Comparison of ENCODE assay signal across 32 cellular contexts in genomic region chr18:27991391-27991790, GRCh38.
"Had no signal": no experiment of that assay in that cellular context is flagged by ENCODE, and none has a peak within 500 bp of the region (broad histone marks: within the 10 kb centered on the region; RNA-seq: fewer than 3 reads in every experiment).

No MANE protein-coding gene starts in this region.

- H3K36me3 ChIP-seq: colonic mucosa, pancreas, spleen, thoracic aorta had no signal

- H3K27ac ChIP-seq: colonic mucosa, dorsolateral prefrontal cortex, heart left ventricle, pancreas, psoas muscle, spleen, thoracic aorta, WERI-Rb-1 had no signal

- H3K27me3 Mint-ChIP-seq: activated naive CD8-positive, alpha-beta T cell treated with anti-CD3 and anti-CD28 coated beads, Interleukin-2, amount 10 ng/mL, durations not matched to agents 7 days and 5 days; natural killer cell treated with Interleukin-12 subunit alpha and Interleukin-12 subunit beta and Interleukin-15 and Interleukin-18, amount 100 ng/mL, for 72 hours; stimulated activated naive CD8-positive, alpha-beta T cell treated with anti-CD3 and anti-CD28 coated beads, Interleukin-15, Interleukin-2, amounts not matched to agents 100 ng/mL and 50 ng/mL, for 24 hours; T-helper 17 cell had no signal

- H3K9me3 ChIP-seq: colonic mucosa, heart left ventricle, mucosa of descending colon, pancreas, psoas muscle, spleen, thoracic aorta had no signal

- H3K36me3 Mint-ChIP-seq: activated naive CD8-positive, alpha-beta T cell treated with anti-CD3 and anti-CD28 coated beads, Interleukin-2, amount 10 ng/mL, durations not matched to agents 7 days and 5 days; stimulated activated effector memory CD8-positive, alpha-beta T cell treated with anti-CD3 and anti-CD28 coated beads, Interleukin-12 subunit alpha, Interleukin-12 subunit beta, amount 100 ng/mL, for 72 hours had no signal

- H3K4me1 Mint-ChIP-seq: activated naive CD8-positive, alpha-beta T cell treated with anti-CD3 and anti-CD28 coated beads, Interleukin-2, amount 10 ng/mL, durations not matched to agents 7 days and 5 days; stimulated activated effector memory CD8-positive, alpha-beta T cell treated with anti-CD3 and anti-CD28 coated beads, Interleukin-12 subunit alpha, Interleukin-12 subunit beta, amount 100 ng/mL, for 72 hours; T-helper 17 cell had no signal

- H3K9me3 Mint-ChIP-seq: natural killer cell treated with Interleukin-12 subunit alpha and Interleukin-12 subunit beta and Interleukin-15 and Interleukin-18, amount 100 ng/mL, for 72 hours; stimulated activated naive CD8-positive, alpha-beta T cell treated with anti-CD3 and anti-CD28 coated beads, Interleukin-15, Interleukin-2, amounts not matched to agents 100 ng/mL and 50 ng/mL, for 24 hours had no signal

- DNase-seq: activated CD4-positive, alpha-beta T cell treated with anti-CD3 and anti-CD28 coated beads for 48 hours; activated CD4-positive, alpha-beta T cell treated with anti-CD3 and anti-CD28 coated beads, Interleukin-2, amount 50 U/mL, for 48 hours; activated CD8-positive, alpha-beta memory T cell treated with anti-CD3 and anti-CD28 coated beads for 24 hours; activated effector memory CD4-positive, alpha-beta T cell treated with anti-CD3 and anti-CD28 coated beads, Interleukin-2, amount 50 U/mL, for 16 hours; activated naive CD4-positive, alpha-beta T cell treated with anti-CD3 and anti-CD28 coated beads for 36 hours; activated naive CD8-positive, alpha-beta T cell treated with anti-CD3 and anti-CD28 coated beads, Interleukin-2, amount 10 ng/mL, durations not matched to agents 7 days and 5 days; amniotic stem cell; colonic mucosa; dorsolateral prefrontal cortex; effector memory CD4-positive, alpha-beta T cell; erythroblast; foreskin fibroblast; heart left ventricle; left cardiac atrium; left ventricle myocardium superior; mucosa of descending colon; nucleus accumbens; pancreas; psoas muscle; spleen; stimulated activated CD4-positive, alpha-beta T cell treated with anti-CD3 and anti-CD28 coated beads, Interleukin-4, amount 100 ng/mL, for 24 hours; T-helper 17 cell; T1000; trophoblast cell; WERI-Rb-1 had no signal

- ATAC-seq: activated CD4-positive, CD25-positive, alpha-beta regulatory T cell treated with anti-CD3 and anti-CD28 coated beads, Interleukin-2, amount 50 U/mL, for 24 hours; heart left ventricle; left cardiac atrium; left ventricle myocardium superior; mucosa of descending colon; natural killer cell treated with Interleukin-12 subunit alpha and Interleukin-12 subunit beta and Interleukin-15 and Interleukin-18, amount 100 ng/mL, for 72 hours; pancreas; psoas muscle; SK-N-SH treated with all-trans-retinoic acid at 6 μM for 48 hours; stimulated activated effector memory CD8-positive, alpha-beta T cell treated with anti-CD3 and anti-CD28 coated beads, Interleukin-12 subunit alpha, Interleukin-12 subunit beta, amount 100 ng/mL, for 72 hours; T-helper 17 cell had no signal

- H3K27ac Mint-ChIP-seq: activated naive CD4-positive, alpha-beta T cell treated with anti-CD3 and anti-CD28 coated beads for 36 hours; activated naive CD8-positive, alpha-beta T cell treated with anti-CD3 and anti-CD28 coated beads, Interleukin-2, amount 10 ng/mL, durations not matched to agents 7 days and 5 days; activated T-helper 1 cell treated with anti-CD3 and anti-CD28 coated beads, Interleukin-12 subunit alpha, Interleukin-12 subunit beta, Interleukin-2, Interleukin-4 antibody, amounts not matched to agents 30 ng/mL and 10 ng/mL and 1 ng/mL, durations not matched to agents 14 hours and 24 hours and 36 hours; natural killer cell treated with Interleukin-12 subunit alpha and Interleukin-12 subunit beta and Interleukin-15 and Interleukin-18, amount 100 ng/mL, for 72 hours; stimulated activated effector memory CD8-positive, alpha-beta T cell treated with anti-CD3 and anti-CD28 coated beads, Interleukin-12 subunit alpha, Interleukin-12 subunit beta, amount 100 ng/mL, for 72 hours; stimulated activated naive CD8-positive, alpha-beta T cell treated with anti-CD3 and anti-CD28 coated beads, Interleukin-15, Interleukin-2, amounts not matched to agents 100 ng/mL and 50 ng/mL, for 24 hours; T-helper 17 cell had no signal

- H3K27me3 ChIP-seq: colonic mucosa, dorsolateral prefrontal cortex, heart left ventricle, pancreas, spleen had no signal

- H3K4me3 ChIP-seq: colonic mucosa, dorsolateral prefrontal cortex, heart left ventricle, mucosa of descending colon, pancreas, psoas muscle, spleen, thoracic aorta had no signal

- H3K4me3 Mint-ChIP-seq: activated naive CD4-positive, alpha-beta T cell treated with anti-CD3 and anti-CD28 coated beads for 36 hours; activated naive CD8-positive, alpha-beta T cell treated with anti-CD3 and anti-CD28 coated beads, Interleukin-2, amount 10 ng/mL, durations not matched to agents 7 days and 5 days; activated T-helper 1 cell treated with anti-CD3 and anti-CD28 coated beads, Interleukin-12 subunit alpha, Interleukin-12 subunit beta, Interleukin-2, Interleukin-4 antibody, amounts not matched to agents 30 ng/mL and 10 ng/mL and 1 ng/mL, durations not matched to agents 14 hours and 24 hours and 36 hours; natural killer cell treated with Interleukin-12 subunit alpha and Interleukin-12 subunit beta and Interleukin-15 and Interleukin-18, amount 100 ng/mL, for 72 hours; stimulated activated effector memory CD8-positive, alpha-beta T cell treated with anti-CD3 and anti-CD28 coated beads, Interleukin-12 subunit alpha, Interleukin-12 subunit beta, amount 100 ng/mL, for 72 hours; stimulated activated naive CD8-positive, alpha-beta T cell treated with anti-CD3 and anti-CD28 coated beads, Interleukin-15, Interleukin-2, amounts not matched to agents 100 ng/mL and 50 ng/mL, for 24 hours; T-helper 17 cell had no signal

- H3K4me1 ChIP-seq: colonic mucosa, pancreas, psoas muscle, spleen had no signal
